In genomic region chr12:9106067-9106466, GRCh38 we compare ENCODE assay signal across 26 cellular contexts.
"Had no signal": no experiment of that assay in that cellular context is flagged by ENCODE, and none has a peak within 500 bp of the region (broad histone marks: within the 10 kb centered on the region; RNA-seq: fewer than 3 reads in every experiment).

No MANE protein-coding gene starts in this region.

- H3K4me3 ChIP-seq: colonic mucosa, esophagus squamous epithelium, gastrocnemius medialis, heart right ventricle, left lung, lower lobe of right lung, mucosa of descending colon had no signal

- H3K4me1 ChIP-seq: colonic mucosa, esophagus squamous epithelium, left lung, lower lobe of right lung had no signal

- FAIRE-seq: endometrium, islet of Langerhans, keratinocyte had no signal

- H3K36me3 ChIP-seq: colonic mucosa had no signal

- ATAC-seq: effector memory CD8-positive, alpha-beta T cell; esophagus mucosa; gastrocnemius medialis; heart right ventricle; left cardiac atrium; left lung; left ventricle myocardium superior; lower lobe of right lung; mucosa of descending colon had no signal

- H3K27me3 ChIP-seq: colonic mucosa, esophagus squamous epithelium, gastrocnemius medialis, heart right ventricle, left lung had no signal

- DNase-seq: colonic mucosa; cortex of kidney; effector CD8-positive, alpha-beta T cell; effector memory CD8-positive, alpha-beta T cell; endodermal cell; erythroblast; esophagus squamous epithelium; foreskin fibroblast; foreskin melanocyte; gastrocnemius medialis; glutamatergic neuron; head of caudate nucleus; heart right ventricle; hippocampal formation; left cardiac atrium; left lung; left ventricle myocardium superior; lower lobe of right lung; mesenchymal stem cell; mucosa of descending colon; naive B cell had no signal

- H3K27ac ChIP-seq: colonic mucosa, epithelial cell of prostate, esophagus squamous epithelium, left lung, lower lobe of right lung had no signal

- H3K9me3 ChIP-seq: colonic mucosa, esophagus squamous epithelium, gastrocnemius medialis, heart right ventricle, left lung, lower lobe of right lung, mucosa of descending colon had no signal
